ENCODE assay signal across 10 cellular contexts in the genomic region with DNA sequence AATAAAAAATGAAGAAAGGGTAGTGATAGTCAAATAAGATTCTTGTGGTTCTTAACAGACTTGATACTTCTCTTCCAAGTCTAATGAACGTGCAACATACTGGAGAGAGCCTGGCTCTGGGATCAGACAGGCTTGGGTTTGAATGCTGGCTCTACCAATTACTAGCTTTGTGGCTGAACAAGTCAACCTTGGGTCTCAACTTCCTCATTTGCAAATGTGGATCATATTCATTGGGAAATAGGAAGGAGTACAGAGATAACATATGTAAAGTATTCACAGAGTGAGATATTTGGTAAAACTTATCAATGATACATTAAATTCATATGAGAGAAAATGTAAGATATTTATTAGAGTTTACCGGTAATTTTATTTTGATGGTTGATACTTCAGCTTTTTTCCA. TPM values are rescaled to one million over a fixed set of nuclear protein-coding genes. Genes with fewer than 3 reads are reported as not detected.
DNase-seq lines count a peak whose midpoint lies in the region; ATAC-seq and TF ChIP-seq lines count a peak whose summit lies in the region.
"Had no signal": no experiment of that assay in that cellular context is flagged by ENCODE, and none has a peak within 500 bp of the region (broad histone marks: within the 10 kb centered on the region; RNA-seq: fewer than 3 reads in every experiment).

No MANE protein-coding gene starts in this region.

- peaks cover 0 to 5% of the 10 kb centered on the region in 2 donors for H3K36me3 ChIP-seq in psoas muscle (ENCODE audit: insufficient read depth in 1 of 2, low read depth in 1 of 2)

- peak overlapping the region; percentile 86 for H3K27ac Mint-ChIP-seq in T-helper 2 cell treated with Interferon-gamma antibody and Interleukin-4, amounts not matched to agents 5 μg/mL and 100 μg/mL, for 36 hours
- H3K27ac Mint-ChIP-seq in activated naive CD8-positive, alpha-beta T cell treated with anti-CD3 and anti-CD28 coated beads, Interleukin-2, amount 50 U/mL, for 24 hours, result peak overlapping the region; percentile 94

- peaks cover 31% of the 10 kb centered on the region for H3K36me3 Mint-ChIP-seq in T-helper 2 cell treated with Interferon-gamma antibody and Interleukin-4, amounts not matched to agents 5 μg/mL and 100 μg/mL, for 36 hours (ENCODE audit: low read depth)
- H3K36me3 Mint-ChIP-seq in activated naive CD8-positive, alpha-beta T cell treated with anti-CD3 and anti-CD28 coated beads, Interleukin-2, amount 50 U/mL, for 24 hours (ENCODE audit: low read depth), result peaks cover 16% of the 10 kb centered on the region

- intact Hi-C loops in psoas muscle (cut with DNase I), result no loop called here

- no peaks in the 10 kb centered on the region for H3K9me3 Mint-ChIP-seq in T-helper 2 cell treated with Interferon-gamma antibody and Interleukin-4, amounts not matched to agents 5 μg/mL and 100 μg/mL, for 36 hours
- H3K9me3 Mint-ChIP-seq in activated naive CD8-positive, alpha-beta T cell treated with anti-CD3 and anti-CD28 coated beads, Interleukin-2, amount 50 U/mL, for 24 hours, result no peaks in the 10 kb centered on the region

- no peaks in the 10 kb centered on the region for H3K9me3 ChIP-seq in psoas muscle

- H3K27me3 Mint-ChIP-seq in T-helper 2 cell treated with Interferon-gamma antibody and Interleukin-4, amounts not matched to agents 5 μg/mL and 100 μg/mL, for 36 hours (ENCODE audit: low read depth), result peaks cover 7% of the 10 kb centered on the region
- H3K27me3 Mint-ChIP-seq in activated naive CD8-positive, alpha-beta T cell treated with anti-CD3 and anti-CD28 coated beads, Interleukin-2, amount 50 U/mL, for 24 hours, result no peaks in the 10 kb centered on the region

- H3K4me1 Mint-ChIP-seq in T-helper 2 cell treated with Interferon-gamma antibody and Interleukin-4, amounts not matched to agents 5 μg/mL and 100 μg/mL, for 36 hours (ENCODE audit: low read depth), result peaks cover 55% of the 10 kb centered on the region
- peaks cover 57% of the 10 kb centered on the region for H3K4me1 Mint-ChIP-seq in activated naive CD8-positive, alpha-beta T cell treated with anti-CD3 and anti-CD28 coated beads, Interleukin-2, amount 50 U/mL, for 24 hours

- H3K27me3 ChIP-seq in psoas muscle (ENCODE audit: insufficient read depth in 3 of 3, low read length in 2 of 3), result no peaks in the 10 kb centered on the region

- peak overlapping the region; percentile 93 for H3K27ac ChIP-seq in psoas muscle

- peak overlapping the region; percentile 91 for H3K4me3 Mint-ChIP-seq in T-helper 2 cell treated with Interferon-gamma antibody and Interleukin-4, amounts not matched to agents 5 μg/mL and 100 μg/mL, for 36 hours
- peak overlapping the region; percentile 91 for H3K4me3 Mint-ChIP-seq in activated naive CD8-positive, alpha-beta T cell treated with anti-CD3 and anti-CD28 coated beads, Interleukin-2, amount 50 U/mL, for 24 hours

- WGBS in psoas muscle, 3 donors, result 82 to 94% (median 83%) methylated on average over 2 of the region's 2 CpGs

- ATAC-seq in activated naive CD8-positive, alpha-beta T cell treated with anti-CD3 and anti-CD28 coated beads, Interleukin-2, amount 50 U/mL, for 24 hours, result no peak
- ATAC-seq in psoas muscle, result no peak
- no peak for ATAC-seq in omental fat pad (ENCODE audit: low FRiP score)
- ATAC-seq in GM19324 (IDR thresholded peaks at IDR 0.05; ENCODE audit: low FRiP score, unreplicated experiment), result no peak

- TF ChIP-seq CTCF in psoas muscle (IDR thresholded peaks at IDR 0.05) (no peak), omental fat pad (IDR thresholded peaks at IDR 0.05) (no peak)

- peaks cover 22% of the 10 kb centered on the region for H3K4me1 ChIP-seq in psoas muscle

- peak overlapping the region; percentile 5 for H3K4me3 ChIP-seq in psoas muscle

- no peak for DNase-seq in T-helper 2 cell treated with Interferon-gamma antibody and Interleukin-4, amounts not matched to agents 5 μg/mL and 100 μg/mL, for 36 hours (ENCODE audit: low spot score)
- DNase-seq in T-helper 2 cell (no peak), NOMO-1 treated with dmso at 0.1 percent for 144 hours (lab: John Stamatoyannopoulos, UW; ENCODE audit: unreplicated experiment) (peak; percentile 30), psoas muscle (no peak), omental fat pad (ENCODE audit: low spot score) (no peak), germinal center (ENCODE audit: low spot score) (no peak)
- no peak for DNase-seq in activated naive CD8-positive, alpha-beta T cell treated with anti-CD3 and anti-CD28 coated beads, Interleukin-2, amount 50 U/mL, for 24 hours
- DNase-seq: occipital lobe, T-helper 9 cell had no signal

RNA-seq across cellular contexts. Expression of a gene that starts 2.0 kb away (rescaled TPM):
- total RNA-seq in psoas muscle, result 10 to 100 TPM; 19.2 to 36.4 (median 27.9) TPM
- polyA plus RNA-seq in psoas muscle, result 10 to 100 TPM; 13.0 to 24.6 (median 24.0) TPM
- total RNA-seq in omental fat pad, result 10 to 100 TPM; 33.5 to 72.5 (median 40.9) TPM
